ENCODE assay signal across 7 cellular contexts in genomic region chr2:20516646-20517341, GRCh38.
DNase-seq lines count a peak whose midpoint lies in the region; ATAC-seq and TF ChIP-seq lines count a peak whose summit lies in the region.

No MANE protein-coding gene starts in this region.

- in situ Hi-C loops in gastrocnemius medialis (cut with MboI; ENCODE audit: low sequenced_read_pairs in 4 of 4) = no loop called here

- TF ChIP-seq POLR2A in gastrocnemius medialis (IDR thresholded peaks at IDR 0.05) = no peak

- H3K36me3 ChIP-seq in gastrocnemius medialis = no peaks in the 10 kb centered on the region

- H3K9me3 ChIP-seq in gastrocnemius medialis = no peaks in the 10 kb centered on the region

- H3K27ac ChIP-seq in gastrocnemius medialis = peak overlapping the region in 2 of 4 donors; percentile 6 to 42

- TF ChIP-seq CTCF in gastrocnemius medialis (IDR thresholded peaks at IDR 0.05 in 4 of 5, conservative IDR thresholded peaks at IDR 0.05 in 1 of 5) = no peak

- no peak overlapping the region for H3K4me3 ChIP-seq in gastrocnemius medialis

- ATAC-seq in GM19372 (IDR thresholded peaks at IDR 0.05; ENCODE audit: low read depth, unreplicated experiment) (peak; percentile 81), HG03095 (IDR thresholded peaks at IDR 0.05; ENCODE audit: unreplicated experiment) (peak; percentile 91), esophagus mucosa (peak; percentile 14), gastrocnemius medialis (peak; percentile 29 to 39)

- no peaks in the 10 kb centered on the region for H3K27me3 ChIP-seq in gastrocnemius medialis

- peak in 1 of 2 donors; percentile 39 for DNase-seq in gastrocnemius medialis
- no peak for DNase-seq in activated CD4-positive, alpha-beta T cell treated with anti-CD3 and anti-CD28 coated beads, Interleukin-2, amount 50 U/mL, for 1 hour
- no peak for DNase-seq in NCI-H2081 (lab: John Stamatoyannopoulos, UW)
- DNase-seq in stimulated activated naive CD4-positive, alpha-beta T cell (lab: John Stamatoyannopoulos, UW) = no peak

- H3K4me1 ChIP-seq in gastrocnemius medialis = peaks cover 0 to 5% of the 10 kb centered on the region in 2 donors

- intact Hi-C loops in gastrocnemius medialis (cut with DNase I; ENCODE audit: low total_unique reads) = no loop called here

Comparison
In these comparisons a context has a peak if more than half of its experiments do, and no peak if none do; other contexts are left out.
1. ATAC-seq: peak in every context shown above with its lines; median percentile 91 in HG03095; 81 in GM19372; 34 in gastrocnemius medialis; 14 in esophagus mucosa.